ENCODE assay signal across 8 cellular contexts in the genomic region with DNA sequence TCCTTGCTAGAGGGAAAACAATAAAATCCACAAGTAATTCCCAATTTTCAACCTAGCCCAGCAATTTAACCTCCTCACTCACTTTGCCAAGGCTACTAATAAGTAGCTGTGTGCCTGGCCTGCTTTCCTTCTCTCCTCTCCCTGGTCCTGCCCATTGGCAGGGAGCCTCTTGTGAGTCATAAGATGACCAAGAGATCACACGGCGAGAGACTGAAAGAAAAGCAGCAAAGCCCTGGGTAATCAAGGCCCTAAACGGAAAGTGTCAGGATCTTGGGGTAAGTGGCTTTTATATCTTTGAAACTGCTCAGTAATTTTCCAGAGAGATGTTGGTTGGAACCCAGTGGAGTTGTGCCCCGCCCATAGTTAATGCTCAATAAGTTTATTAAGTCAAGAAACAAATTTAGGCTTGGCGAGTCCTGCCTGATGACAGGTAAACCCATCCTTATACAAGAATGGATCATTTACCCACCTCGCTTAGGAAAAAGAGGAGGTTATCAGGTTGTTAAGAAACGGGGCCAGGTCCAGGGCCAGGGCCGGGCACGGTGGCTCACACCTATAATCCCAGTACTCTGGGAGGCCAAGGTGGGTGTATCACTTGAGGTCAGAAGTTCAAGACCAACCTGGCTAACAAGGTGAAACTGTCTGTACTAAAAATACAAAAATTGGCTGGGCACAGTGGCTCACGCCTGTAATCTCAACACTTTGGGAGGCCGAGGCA. TPM values are rescaled to one million over a fixed set of nuclear protein-coding genes. Genes with fewer than 3 reads are reported as not detected.
DNase-seq lines count a peak whose midpoint lies in the region; ATAC-seq and TF ChIP-seq lines count a peak whose summit lies in the region.

No MANE protein-coding gene starts in this region.

- H3K27me3 ChIP-seq in adrenal gland (no peaks in the 10 kb centered on the region), heart left ventricle (no peaks in the 10 kb centered on the region)

- no peaks in the 10 kb centered on the region for H3K9me3 ChIP-seq in adrenal gland (replicated peaks in 1 of 3)
- no peaks in the 10 kb centered on the region for H3K9me3 ChIP-seq in heart left ventricle

- peak in 1 of 2 donors; percentile 78 for TF ChIP-seq POLR2A in adrenal gland (IDR thresholded peaks at IDR 0.05)
- TF ChIP-seq POLR2A in heart left ventricle (IDR thresholded peaks at IDR 0.05) = no peak

- no peaks in the 10 kb centered on the region for H3K36me3 ChIP-seq in adrenal gland (replicated peaks in 1 of 2)
- H3K36me3 ChIP-seq in heart left ventricle = peaks cover 0 to 6% (median 0%) of the 10 kb centered on the region in 9 donors

- no peak for TF ChIP-seq CTCF in adrenal gland (IDR thresholded peaks at IDR 0.05)
- TF ChIP-seq CTCF in heart left ventricle (IDR thresholded peaks at IDR 0.05) = no peak

- intact Hi-C loops in adrenal gland (cut with DNase I) (no loop called here), heart left ventricle (cut with DNase I) (loop anchor here in 1 of 10 donors (10.0 kb wide), 1 partner anchor 179 kb away; no protein-coding TSS in a partner anchor)

- 50 to 58% (median 56%) methylated on average over 11 of the region's 11 CpGs for WGBS in adrenal gland, 4 donors
- WGBS in heart left ventricle, 4 donors = 72 to 82% (median 79%) methylated on average over 11 of the region's 11 CpGs

- no peak overlapping the region for H3K27ac Mint-ChIP-seq in stimulated activated effector memory CD8-positive, alpha-beta T cell treated with anti-CD3 and anti-CD28 coated beads, Interleukin-12 subunit alpha, Interleukin-12 subunit beta, amount 100 ng/mL, for 72 hours

- ATAC-seq in heart left ventricle = peak; percentile 76 to 97 (median 94)
- no peak for ATAC-seq in stimulated activated effector memory CD8-positive, alpha-beta T cell treated with anti-CD3 and anti-CD28 coated beads, Interleukin-12 subunit alpha, Interleukin-12 subunit beta, amount 100 ng/mL, for 72 hours

- DNase-seq in GM04503 (ENCODE audit: low read depth) (peak; percentile 88), adrenal gland (peak; percentile 86 to 94 (median 92)), heart left ventricle (peak in 4 of 5 donors; percentile 72 to 85 (median 82)), skeletal muscle cell (ENCODE audit: low read depth) (peak; percentile 78), SIG-M5 treated with dmso at 0.1 percent for 504 hours (lab: John Stamatoyannopoulos, UW; ENCODE audit: unreplicated experiment) (no peak), occipital lobe (lab: John Stamatoyannopoulos, UW) (no peak), NCI-H146 treated with DMSO at 0.1 percent for 48 hours (lab: John Stamatoyannopoulos, UW; ENCODE audit: unreplicated experiment) (no peak)
- DNase-seq in stimulated activated effector memory CD8-positive, alpha-beta T cell treated with anti-CD3 and anti-CD28 coated beads, Interleukin-12 subunit alpha, Interleukin-12 subunit beta, amount 100 ng/mL, for 72 hours (ENCODE audit: low spot score in 2 of 2) = no peak

- H3K9me3 Mint-ChIP-seq in stimulated activated effector memory CD8-positive, alpha-beta T cell treated with anti-CD3 and anti-CD28 coated beads, Interleukin-12 subunit alpha, Interleukin-12 subunit beta, amount 100 ng/mL, for 72 hours = no peaks in the 10 kb centered on the region

- H3K4me1 Mint-ChIP-seq in stimulated activated effector memory CD8-positive, alpha-beta T cell treated with anti-CD3 and anti-CD28 coated beads, Interleukin-12 subunit alpha, Interleukin-12 subunit beta, amount 100 ng/mL, for 72 hours = no peaks in the 10 kb centered on the region

- no peaks in the 10 kb centered on the region for H3K36me3 Mint-ChIP-seq in stimulated activated effector memory CD8-positive, alpha-beta T cell treated with anti-CD3 and anti-CD28 coated beads, Interleukin-12 subunit alpha, Interleukin-12 subunit beta, amount 100 ng/mL, for 72 hours

- H3K4me3 Mint-ChIP-seq in stimulated activated effector memory CD8-positive, alpha-beta T cell treated with anti-CD3 and anti-CD28 coated beads, Interleukin-12 subunit alpha, Interleukin-12 subunit beta, amount 100 ng/mL, for 72 hours = no peak overlapping the region

- H3K27ac ChIP-seq in adrenal gland = peak overlapping the region; percentile 66 to 94 (median 82)
- H3K27ac ChIP-seq in heart left ventricle = peak overlapping the region in 11 of 12 donors; percentile 36 to 85 (median 69)

- peaks cover 5 to 14% of the 10 kb centered on the region in 2 donors for H3K4me1 ChIP-seq in adrenal gland (replicated peaks in 1 of 2)
- peaks cover 0 to 18% (median 7%) of the 10 kb centered on the region in 12 donors for H3K4me1 ChIP-seq in heart left ventricle

- H3K4me3 ChIP-seq in adrenal gland (peak overlapping the region in 1 of 4 donors; percentile 23), heart left ventricle (peak overlapping the region in 5 of 12 donors; percentile 7 to 32 (median 19)), skeletal muscle cell (ENCODE audit: low read depth, low read length) (no peak overlapping the region)

RNA-seq across cellular contexts. Expression of a gene that starts 10.0 kb away (rescaled TPM):
- 10 to 100 TPM; 14.5 to 30.0 (median 22.3) TPM for total RNA-seq in adrenal gland
- 10 to 100 TPM; 10.6 to 15.0 (median 12.3) TPM for polyA plus RNA-seq in adrenal gland
- 10 to 100 TPM in 8 of 9 donors, 1 to 10 TPM in 1; 8.9 to 22.4 (median 15.1) TPM for total RNA-seq in heart left ventricle
- polyA plus RNA-seq in heart left ventricle = 10 to 100 TPM in 1 of 2 donors, 1 to 10 TPM in 1; 6.5 to 12.1 TPM
- total RNA-seq in occipital lobe = 31.2 TPM

Comparison
In these comparisons a context has a peak if more than half of its experiments do, and no peak if none do; other contexts are left out.
1. DNase-seq: peak in GM04503 (single experiment), adrenal gland (7 of 7), heart left ventricle (4 of 5) and skeletal muscle cell (single experiment); none in stimulated activated effector memory CD8-positive, alpha-beta T cell treated with anti-CD3 and anti-CD28 coated beads, Interleukin-12 subunit alpha, Interleukin-12 subunit beta, amount 100 ng/mL, for 72 hours (0 of 2), SIG-M5 treated with dmso at 0.1 percent for 504 hours (single experiment), occipital lobe (single experiment) and NCI-H146 treated with DMSO at 0.1 percent for 48 hours (single experiment).